In genomic region chr14:63938198-63939005, GRCh38 we compare ENCODE assay signal across 10 cellular contexts.
DNase-seq lines count a peak whose midpoint lies in the region; ATAC-seq, FAIRE-seq and TF ChIP-seq lines count a peak whose summit lies in the region.
"Had no signal": no experiment of that assay in that cellular context is flagged by ENCODE, and none has a peak within 500 bp of the region (broad histone marks: within the 10 kb centered on the region; RNA-seq: fewer than 3 reads in every experiment).

No MANE protein-coding gene starts in this region.

- no peak overlapping the region for H3K4me3 Mint-ChIP-seq in immature natural killer cell
- H3K4me3 Mint-ChIP-seq: stimulated activated naive CD8-positive, alpha-beta T cell treated with anti-CD3 and anti-CD28 coated beads, Interleukin-15, Interleukin-2, amounts not matched to agents 100 ng/mL and 50 ng/mL, for 24 hours had no signal

- no peak for TF ChIP-seq CTCF in esophagus squamous epithelium (IDR thresholded peaks at IDR 0.05)

- FAIRE-seq in GM12891 (lab: Jason Lieb, UNC), result no peak

- H3K27me3 ChIP-seq in esophagus squamous epithelium, result no peaks in the 10 kb centered on the region
- H3K27me3 ChIP-seq: gastrocnemius medialis had no signal

- H3K27me3 Mint-ChIP-seq in immature natural killer cell (ENCODE audit: low read depth in 3 of 3), result peaks cover 0 to 3% (median 0%) of the 10 kb centered on the region in 3 donors
- H3K27me3 Mint-ChIP-seq: stimulated activated naive CD8-positive, alpha-beta T cell treated with anti-CD3 and anti-CD28 coated beads, Interleukin-15, Interleukin-2, amounts not matched to agents 100 ng/mL and 50 ng/mL, for 24 hours had no signal

- no peaks in the 10 kb centered on the region for H3K9me3 ChIP-seq in esophagus squamous epithelium
- H3K9me3 ChIP-seq: gastrocnemius medialis had no signal

- H3K27ac Mint-ChIP-seq in immature natural killer cell, result no peak overlapping the region

- no peaks in the 10 kb centered on the region for H3K9me3 Mint-ChIP-seq in immature natural killer cell
- H3K9me3 Mint-ChIP-seq: stimulated activated naive CD8-positive, alpha-beta T cell treated with anti-CD3 and anti-CD28 coated beads, Interleukin-15, Interleukin-2, amounts not matched to agents 100 ng/mL and 50 ng/mL, for 24 hours had no signal

- peak; percentile 52 for ATAC-seq in GM21367 (IDR thresholded peaks at IDR 0.05; ENCODE audit: unreplicated experiment)

- no peak for DNase-seq in GM12891 (ENCODE audit: insufficient read length, low spot score)
- peak; percentile 12 for DNase-seq in HK-2 (ENCODE audit: unreplicated experiment)
- DNase-seq in immature natural killer cell, result peak; percentile 7 to 21 (median 16)
- no peak for DNase-seq in esophagus squamous epithelium (lab: John Stamatoyannopoulos, UW)
- no peak for DNase-seq in GOT3 (lab: John Stamatoyannopoulos, UW)
- no peak for DNase-seq in DMS79 treated with DMSO at 0.1 percent for 48 hours (lab: John Stamatoyannopoulos, UW)
- DNase-seq in NCI-H2107 treated with DMSO at 0.1 percent for 48 hours (lab: John Stamatoyannopoulos, UW; ENCODE audit: unreplicated experiment), result no peak

- peaks cover 0 to 26% (median 0%) of the 10 kb centered on the region in 3 donors for H3K36me3 ChIP-seq in esophagus squamous epithelium

- TF ChIP-seq POLR2A in GM12891 (IDR thresholded peaks at IDR 0.05; ENCODE audit: low read depth, low read length) (no peak), esophagus squamous epithelium (IDR thresholded peaks at IDR 0.05) (no peak)

- peaks cover 0 to 23% (median 10%) of the 10 kb centered on the region in 3 donors for H3K4me1 ChIP-seq in esophagus squamous epithelium

- H3K36me3 Mint-ChIP-seq in immature natural killer cell, result peaks cover 5 to 14% (median 8%) of the 10 kb centered on the region in 3 donors

- WGBS in esophagus squamous epithelium, 2 donors, result 74 to 75% methylated on average over 9 of the region's 9 CpGs

- intact Hi-C loops in esophagus squamous epithelium (cut with DNase I), result no loop called here

- H3K4me1 Mint-ChIP-seq in immature natural killer cell, result peaks cover 32 to 49% of the 10 kb centered on the region in 2 donors

- no peak overlapping the region for H3K27ac ChIP-seq in esophagus squamous epithelium

- no peak overlapping the region for H3K4me3 ChIP-seq in esophagus squamous epithelium
- H3K4me3 ChIP-seq: gastrocnemius medialis had no signal

TF ChIP-seq in GM12891, 5 proteins besides CTCF, POLR2A, EP300 and RAD21:
- TF ChIP-seq PAX5 (IDR thresholded peaks at IDR 0.05; ENCODE audit: insufficient read depth, low read length, severe bottlenecking) (no peak), SPI1 (IDR thresholded peaks at IDR 0.05; ENCODE audit: low read depth, low read length) (peak; percentile 77), TAF1 (IDR thresholded peaks at IDR 0.05; ENCODE audit: low read depth, low read length) (no peak)

Comparison
In these comparisons a context has a peak if more than half of its experiments do, and no peak if none do; other contexts are left out.
1. DNase-seq: peak in HK-2 (single experiment) and immature natural killer cell (3 of 3); none in GM12891 (single experiment), esophagus squamous epithelium (single experiment), GOT3 (single experiment), DMS79 treated with DMSO at 0.1 percent for 48 hours (single experiment) and NCI-H2107 treated with DMSO at 0.1 percent for 48 hours (single experiment).